In the genomic region with DNA sequence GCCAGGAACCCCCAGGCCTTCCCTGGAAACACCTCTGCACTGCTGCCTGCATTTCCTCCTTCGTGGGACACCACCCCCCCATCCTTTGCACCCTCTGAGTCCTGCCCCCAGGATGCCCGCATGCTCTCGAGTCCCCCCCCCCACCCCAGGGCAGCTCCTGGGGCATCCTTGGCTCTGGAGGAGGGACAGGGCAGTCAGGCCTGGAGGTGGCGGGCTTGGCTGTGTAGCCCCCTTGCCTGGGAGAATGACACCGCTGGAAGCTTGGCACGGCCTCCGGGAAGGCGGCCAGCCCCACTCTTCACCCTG, we compare ENCODE assay signal across 12 cellular contexts.
DNase-seq lines count a peak whose midpoint lies in the region; ATAC-seq, FAIRE-seq and TF ChIP-seq lines count a peak whose summit lies in the region.
"Had no signal": no experiment of that assay in that cellular context is flagged by ENCODE, and none has a peak within 500 bp of the region (broad histone marks: within the 10 kb centered on the region; RNA-seq: fewer than 3 reads in every experiment).

No MANE protein-coding gene starts in this region.

- TF ChIP-seq CTCF in GM23338 (conservative IDR thresholded peaks at IDR 0.05; ENCODE audit: low read depth in 2 of 2) (0 out of 4 replicates have a peak, but pooled peaks of 1 of the 2 experiments have one; percentile 18), adrenal gland (IDR thresholded peaks at IDR 0.05) (no peak), stomach (IDR thresholded peaks at IDR 0.05) (no peak)

- intact Hi-C loops in adrenal gland (cut with DNase I) (no loop called here), stomach (cut with DNase I; ENCODE audit: low total_unique reads) (no loop called here)

- H3K4me3 Mint-ChIP-seq in GM23338: no peak overlapping the region
- H3K4me3 Mint-ChIP-seq: activated CD8-positive, alpha-beta T cell treated with anti-CD3 and anti-CD28 coated beads, Interleukin-2, amount 10 ng/mL, durations not matched to agents 7 days and 5 days had no signal

- TF ChIP-seq EP300 in stomach (IDR thresholded peaks at IDR 0.05): no peak

- H3K27ac Mint-ChIP-seq in GM23338: no peak overlapping the region
- H3K27ac Mint-ChIP-seq: activated CD8-positive, alpha-beta T cell treated with anti-CD3 and anti-CD28 coated beads, Interleukin-2, amount 10 ng/mL, durations not matched to agents 7 days and 5 days had no signal

- no peak overlapping the region for H3K4me3 ChIP-seq in GM23338
- no peak overlapping the region for H3K4me3 ChIP-seq in adrenal gland
- H3K4me3 ChIP-seq in stomach: no peak overlapping the region
- no peak overlapping the region for H3K4me3 ChIP-seq in small intestine (ENCODE audit: low read depth in 1 of 2, low read length in 2 of 2)
- H3K4me3 ChIP-seq: lung had no signal

- no peaks in the 10 kb centered on the region for H3K9me2 ChIP-seq in GM23338 (ENCODE audit: insufficient read depth)

- H3K27ac ChIP-seq in GM23338 (ENCODE audit: low read depth): no peak overlapping the region
- peak overlapping the region in 4 of 5 donors; percentile 39 to 71 (median 60) for H3K27ac ChIP-seq in adrenal gland
- peak overlapping the region; percentile 52 to 89 (median 80) for H3K27ac ChIP-seq in stomach
- H3K27ac ChIP-seq in small intestine (ENCODE audit: low read depth in 1 of 2, low read length in 1 of 2): peak overlapping the region in 1 of 2 donors; percentile 15

- no peak overlapping the region for H3K4me2 ChIP-seq in GM23338

- peaks cover 18% of the 10 kb centered on the region for H3K27me3 Mint-ChIP-seq in GM23338 (ENCODE audit: insufficient read depth, low read depth, poor library complexity)

- WGBS in adrenal gland, 4 donors: 0 to 29% (median 17%) methylated on average over 2 to 8 of the region's 8 CpGs; no CpG with 5 or more reads in 1 of the 4 donors
- WGBS in stomach, 5 donors: 10 to 25% (median 21%) methylated on average over 2 to 8 of the region's 8 CpGs
- 19 to 46% (median 38%) methylated on average over 8 of the region's 8 CpGs for WGBS in small intestine, 3 donors

- no peaks in the 10 kb centered on the region for H3K79me2 ChIP-seq in GM23338 (replicated peaks; ENCODE audit: insufficient read depth)

- H2AFZ ChIP-seq in GM23338: no peak overlapping the region

- H3K4me1 Mint-ChIP-seq in GM23338: peaks cover 42% of the 10 kb centered on the region

- H3K27me3 ChIP-seq in GM23338 (ENCODE audit: insufficient read depth) (no peaks in the 10 kb centered on the region), adrenal gland (no peaks in the 10 kb centered on the region), stomach (no peaks in the 10 kb centered on the region), small intestine (ENCODE audit: control insufficient read depth in 2 of 2, insufficient read depth in 2 of 2, low read length in 2 of 2) (no peaks in the 10 kb centered on the region)

- H3K36me3 ChIP-seq in GM23338 (ENCODE audit: insufficient read depth) (no peaks in the 10 kb centered on the region), adrenal gland (replicated peaks in 1 of 2) (no peaks in the 10 kb centered on the region), stomach (no peaks in the 10 kb centered on the region), small intestine (ENCODE audit: control insufficient read depth in 2 of 2, insufficient read depth in 2 of 2, low read length in 2 of 2) (no peaks in the 10 kb centered on the region)

- no peak for FAIRE-seq in GM12892 (lab: Jason Lieb, UNC)
- no peak for FAIRE-seq in small intestine (lab: Jason Lieb, UNC)

- H3K9me3 ChIP-seq in adrenal gland (replicated peaks in 1 of 3) (no peaks in the 10 kb centered on the region), stomach (no peaks in the 10 kb centered on the region), small intestine (ENCODE audit: control insufficient read depth, low read depth) (no peaks in the 10 kb centered on the region)

- H3K9me3 Mint-ChIP-seq in GM23338: 0 out of 3 replicates have a peak, but pooled peaks cover 3% of the 10 kb centered on the region

- H3F3A ChIP-seq in GM23338 (replicated peaks; ENCODE audit: low read depth): no peaks in the 10 kb centered on the region

- no peaks in the 10 kb centered on the region; the same call in 1 of the 2 replicates for H3K4me1 ChIP-seq in GM23338 (ENCODE audit: insufficient read depth)
- H3K4me1 ChIP-seq in adrenal gland (replicated peaks in 1 of 2): peaks cover 15 to 25% of the 10 kb centered on the region in 2 donors
- peaks cover 27 to 33% (median 32%) of the 10 kb centered on the region in 4 donors for H3K4me1 ChIP-seq in stomach
- H3K4me1 ChIP-seq in small intestine (ENCODE audit: control insufficient read depth in 2 of 2, insufficient read depth in 1 of 2, low read depth in 1 of 2, low read length in 1 of 2): peaks cover 0 to 3% of the 10 kb centered on the region in 2 donors

- ATAC-seq in GM23338: peak; percentile 63
- ATAC-seq: activated CD8-positive, alpha-beta T cell treated with anti-CD3 and anti-CD28 coated beads, Interleukin-2, amount 10 ng/mL, durations not matched to agents 7 days and 5 days had no signal

- H4K20me1 ChIP-seq in GM23338 (replicated peaks; ENCODE audit: insufficient read depth): no peaks in the 10 kb centered on the region

- DNase-seq in GM23338 (ENCODE audit: low spot score): no peak
- peak in 3 of 7 donors; percentile 78 to 89 (median 81) for DNase-seq in adrenal gland
- peak; percentile 67 for DNase-seq in left kidney (ENCODE audit: low read depth, low spot score)
- DNase-seq in stomach: no peak
- DNase-seq in NCI-H510A treated with DMSO at 0.1 percent for 48 hours (lab: John Stamatoyannopoulos, UW): no peak
- no peak for DNase-seq in GM12892 (ENCODE audit: insufficient read length)
- DNase-seq in small intestine: no peak
- no peak for DNase-seq in HPDE6-E6E7 (ENCODE audit: extremely low spot score)
- DNase-seq: activated CD8-positive, alpha-beta T cell treated with anti-CD3 and anti-CD28 coated beads, Interleukin-2, amount 10 ng/mL, durations not matched to agents 7 days and 5 days; DND-41; NCI-H2171 treated with DMSO at 0.1 percent for 48 hours had no signal

- TF ChIP-seq POLR2A in adrenal gland (IDR thresholded peaks at IDR 0.05) (no peak), stomach (IDR thresholded peaks at IDR 0.05) (no peak), GM12892 (IDR thresholded peaks at IDR 0.05; ENCODE audit: low read depth, low read length) (no peak)

- H3K36me3 Mint-ChIP-seq in GM23338 (ENCODE audit: low read depth): peaks cover 8% of the 10 kb centered on the region

TF ChIP-seq in GM23338, 12 proteins besides CTCF, POLR2A, EP300 and RAD21 (continues in another document):
- TF ChIP-seq, protein P1, sequence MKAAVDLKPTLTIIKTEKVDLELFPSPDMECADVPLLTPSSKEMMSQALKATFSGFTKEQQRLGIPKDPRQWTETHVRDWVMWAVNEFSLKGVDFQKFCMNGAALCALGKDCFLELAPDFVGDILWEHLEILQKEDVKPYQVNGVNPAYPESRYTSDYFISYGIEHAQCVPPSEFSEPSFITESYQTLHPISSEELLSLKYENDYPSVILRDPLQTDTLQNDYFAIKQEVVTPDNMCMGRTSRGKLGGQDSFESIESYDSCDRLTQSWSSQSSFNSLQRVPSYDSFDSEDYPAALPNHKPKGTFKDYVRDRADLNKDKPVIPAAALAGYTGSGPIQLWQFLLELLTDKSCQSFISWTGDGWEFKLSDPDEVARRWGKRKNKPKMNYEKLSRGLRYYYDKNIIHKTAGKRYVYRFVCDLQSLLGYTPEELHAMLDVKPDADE (IDR thresholded peaks at IDR 0.05): no peak
- TF ChIP-seq, protein P2, sequence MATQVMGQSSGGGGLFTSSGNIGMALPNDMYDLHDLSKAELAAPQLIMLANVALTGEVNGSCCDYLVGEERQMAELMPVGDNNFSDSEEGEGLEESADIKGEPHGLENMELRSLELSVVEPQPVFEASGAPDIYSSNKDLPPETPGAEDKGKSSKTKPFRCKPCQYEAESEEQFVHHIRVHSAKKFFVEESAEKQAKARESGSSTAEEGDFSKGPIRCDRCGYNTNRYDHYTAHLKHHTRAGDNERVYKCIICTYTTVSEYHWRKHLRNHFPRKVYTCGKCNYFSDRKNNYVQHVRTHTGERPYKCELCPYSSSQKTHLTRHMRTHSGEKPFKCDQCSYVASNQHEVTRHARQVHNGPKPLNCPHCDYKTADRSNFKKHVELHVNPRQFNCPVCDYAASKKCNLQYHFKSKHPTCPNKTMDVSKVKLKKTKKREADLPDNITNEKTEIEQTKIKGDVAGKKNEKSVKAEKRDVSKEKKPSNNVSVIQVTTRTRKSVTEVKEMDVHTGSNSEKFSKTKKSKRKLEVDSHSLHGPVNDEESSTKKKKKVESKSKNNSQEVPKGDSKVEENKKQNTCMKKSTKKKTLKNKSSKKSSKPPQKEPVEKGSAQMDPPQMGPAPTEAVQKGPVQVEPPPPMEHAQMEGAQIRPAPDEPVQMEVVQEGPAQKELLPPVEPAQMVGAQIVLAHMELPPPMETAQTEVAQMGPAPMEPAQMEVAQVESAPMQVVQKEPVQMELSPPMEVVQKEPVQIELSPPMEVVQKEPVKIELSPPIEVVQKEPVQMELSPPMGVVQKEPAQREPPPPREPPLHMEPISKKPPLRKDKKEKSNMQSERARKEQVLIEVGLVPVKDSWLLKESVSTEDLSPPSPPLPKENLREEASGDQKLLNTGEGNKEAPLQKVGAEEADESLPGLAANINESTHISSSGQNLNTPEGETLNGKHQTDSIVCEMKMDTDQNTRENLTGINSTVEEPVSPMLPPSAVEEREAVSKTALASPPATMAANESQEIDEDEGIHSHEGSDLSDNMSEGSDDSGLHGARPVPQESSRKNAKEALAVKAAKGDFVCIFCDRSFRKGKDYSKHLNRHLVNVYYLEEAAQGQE (IDR thresholded peaks at IDR 0.05; ENCODE audit: unreplicated experiment): no peak
- TF ChIP-seq EZH2 (IDR thresholded peaks at IDR 0.05; ENCODE audit: low read depth, unreplicated experiment) (no peak), POLR2AphosphoS5 (IDR thresholded peaks at IDR 0.05; ENCODE audit: low read depth) (no peak), JUNB (IDR thresholded peaks at IDR 0.05; ENCODE audit: unreplicated experiment) (no peak), NANOG (IDR thresholded peaks at IDR 0.05; ENCODE audit: borderline replicate concordance) (no peak), CREB1 (CRISPR knock-in tag; IDR thresholded peaks at IDR 0.05; ENCODE audit: low read depth) (no peak), ZNF331 (CRISPR knock-in tag; IDR thresholded peaks at IDR 0.05; ENCODE audit: low read depth) (no peak)
